ENCODE assay signal across 10 cellular contexts in genomic region chrY:7275751-7276150, GRCh38.
DNase-seq lines count a peak whose midpoint lies in the region; ATAC-seq, FAIRE-seq and TF ChIP-seq lines count a peak whose summit lies in the region.
"Had no signal": no experiment of that assay in that cellular context is flagged by ENCODE, and none has a peak within 500 bp of the region (broad histone marks: within the 10 kb centered on the region; RNA-seq: fewer than 3 reads in every experiment).

No MANE protein-coding gene starts in this region.

- H3K27ac Mint-ChIP-seq in stimulated activated memory B cell treated with anti-CD40 and anti-IgM and Interleukin-4, amounts not matched to agents 10 μg/mL and 1 μg/mL and 100 μg/mL, for 72 hours: peak overlapping the region; percentile 75

- no peak for TF ChIP-seq CTCF in endothelial cell of umbilical vein (IDR thresholded peaks at IDR 0.05; ENCODE audit: extremely low read depth in 1 of 2, insufficient read depth in 1 of 2, low read depth in 1 of 2, low read length in 2 of 2)

- no peak for TF ChIP-seq POLR2A in endothelial cell of umbilical vein (IDR thresholded peaks at IDR 0.05; ENCODE audit: low read depth, low read length)

- no peak for ATAC-seq in stimulated activated memory B cell treated with anti-CD40 and anti-IgM and Interleukin-4, amounts not matched to agents 10 μg/mL and 1 μg/mL and 100 μg/mL, for 72 hours
- ATAC-seq in GM21360 (IDR thresholded peaks at IDR 0.05; ENCODE audit: unreplicated experiment) (no peak), HG03095 (IDR thresholded peaks at IDR 0.05; ENCODE audit: unreplicated experiment) (no peak)

- H3K27me3 ChIP-seq in SJSA1 (replicated peaks) (no peaks in the 10 kb centered on the region), endothelial cell of umbilical vein (ENCODE audit: control insufficient read depth in 2 of 2, insufficient read depth in 2 of 2, low read length in 2 of 2) (no peaks in the 10 kb centered on the region)

- H4K20me1 ChIP-seq in endothelial cell of umbilical vein (replicated peaks; ENCODE audit: control insufficient read depth, extremely low read depth, insufficient read depth, low read length): no peaks in the 10 kb centered on the region

- H3K9me1 ChIP-seq in endothelial cell of umbilical vein (replicated peaks; ENCODE audit: control insufficient read depth, extremely low read depth, insufficient read depth, low read length): no peaks in the 10 kb centered on the region

- H3K4me3 Mint-ChIP-seq in stimulated activated memory B cell treated with anti-CD40 and anti-IgM and Interleukin-4, amounts not matched to agents 10 μg/mL and 1 μg/mL and 100 μg/mL, for 72 hours: peak overlapping the region; percentile 91

- CTCF ChIA-PET in endothelial cell of umbilical vein (lab: Charles Lee): no interaction called here

- DNase-seq in activated effector memory CD4-positive, alpha-beta T cell treated with anti-CD3 and anti-CD28 coated beads, Interleukin-2, amount 50 U/mL, for 16 hours: peak; percentile 65
- no peak for DNase-seq in activated effector memory CD4-positive, alpha-beta T cell treated with Interleukin-2 at 50 U/mL for 16 hours
- no peak for DNase-seq in SJSA1 (ENCODE audit: low read depth in 1 of 2, low spot score in 2 of 2)
- peak; percentile 4 for DNase-seq in endothelial cell of umbilical vein (ENCODE audit: low read depth, low spot score)
- DNase-seq in COLO668 (lab: John Stamatoyannopoulos, UW; ENCODE audit: unreplicated experiment): no peak
- DNase-seq: Kasumi-1, retina had no signal

- peaks cover 8% of the 10 kb centered on the region for H3K36me3 ChIP-seq in SJSA1
- H3K36me3 ChIP-seq in endothelial cell of umbilical vein (ENCODE audit: control insufficient read depth in 2 of 2, extremely low read depth in 1 of 2, insufficient read depth in 2 of 2, low read length in 2 of 2): no peaks in the 10 kb centered on the region

- POLR2A ChIA-PET in endothelial cell of umbilical vein (lab: Charles Lee): no interaction called here

- peaks cover 25% of the 10 kb centered on the region for H3K4me1 Mint-ChIP-seq in stimulated activated memory B cell treated with anti-CD40 and anti-IgM and Interleukin-4, amounts not matched to agents 10 μg/mL and 1 μg/mL and 100 μg/mL, for 72 hours

- intact Hi-C loops in endothelial cell of umbilical vein (cut with micrococcal nuclease): no loop called here

- peak overlapping the region; percentile 79 for H3K4me2 ChIP-seq in endothelial cell of umbilical vein (ENCODE audit: insufficient read depth, low read length)

- H3K27ac ChIP-seq in SJSA1 (no peak overlapping the region; the same call in 1 of the 2 replicates), endothelial cell of umbilical vein (ENCODE audit: insufficient read depth, low read depth, low read length) (peak overlapping the region; percentile 75)

- no peaks in the 10 kb centered on the region for H3K36me3 Mint-ChIP-seq in stimulated activated memory B cell treated with anti-CD40 and anti-IgM and Interleukin-4, amounts not matched to agents 10 μg/mL and 1 μg/mL and 100 μg/mL, for 72 hours

- no peak overlapping the region for H2AFZ ChIP-seq in endothelial cell of umbilical vein (ENCODE audit: low read depth, low read length)

- BruUV-seq in endothelial cell of umbilical vein (replicated peaks; lab: Mats Ljungman, UMichigan): no TSS peak

- no peaks in the 10 kb centered on the region for H3K27me3 Mint-ChIP-seq in stimulated activated memory B cell treated with anti-CD40 and anti-IgM and Interleukin-4, amounts not matched to agents 10 μg/mL and 1 μg/mL and 100 μg/mL, for 72 hours

- H3K4me1 ChIP-seq in SJSA1 (replicated peaks) (peaks cover 20% of the 10 kb centered on the region), endothelial cell of umbilical vein (ENCODE audit: control insufficient read depth, extremely low read depth, insufficient read depth, low read length) (peaks cover 22% of the 10 kb centered on the region)

- H3K4me3 ChIP-seq in SJSA1: peak overlapping the region; percentile 86
- peak overlapping the region; percentile 77 to 82 (median 78) for H3K4me3 ChIP-seq in endothelial cell of umbilical vein (replicated peaks in 1 of 3; ENCODE audit: insufficient read depth in 1 of 3, low read depth in 1 of 3, low read length in 3 of 3)

- H3K9me3 ChIP-seq in SJSA1 (replicated peaks): no peaks in the 10 kb centered on the region
- H3K9me3 ChIP-seq in endothelial cell of umbilical vein (replicated peaks; ENCODE audit: control insufficient read depth, insufficient read depth, low read length): no peaks in the 10 kb centered on the region

- dilution Hi-C loops in endothelial cell of umbilical vein (cut with MboI; ENCODE audit: extremely low pct_ligation_motif_present, low sequenced_read_pairs): no loop called here

- peaks cover 67% of the 10 kb centered on the region for H3K79me2 ChIP-seq in endothelial cell of umbilical vein (ENCODE audit: control insufficient read depth, insufficient read depth, low read length)

- no peak for FAIRE-seq in endothelial cell of umbilical vein (lab: Jason Lieb, UNC)

- H3K9ac ChIP-seq in endothelial cell of umbilical vein (replicated peaks; ENCODE audit: extremely low read depth, insufficient read depth, low read length): peak overlapping the region; percentile 71

- no peaks in the 10 kb centered on the region for H3K9me3 Mint-ChIP-seq in stimulated activated memory B cell treated with anti-CD40 and anti-IgM and Interleukin-4, amounts not matched to agents 10 μg/mL and 1 μg/mL and 100 μg/mL, for 72 hours

TF ChIP-seq in endothelial cell of umbilical vein, 7 proteins besides CTCF, POLR2A, EP300 and RAD21:
- TF ChIP-seq EZH2 (IDR thresholded peaks at IDR 0.05; ENCODE audit: borderline replicate concordance, low read depth, low read length, severe bottlenecking): no peak
- no peak for TF ChIP-seq FOS (IDR thresholded peaks at IDR 0.05; ENCODE audit: borderline replicate concordance, insufficient read depth, low read length)
TF ChIP-seq in endothelial cell of umbilical vein: peak in this region for 0.

Comparison
In these comparisons a context has a peak if more than half of its experiments do, and no peak if none do; other contexts are left out.
1. DNase-seq: peak in activated effector memory CD4-positive, alpha-beta T cell treated with anti-CD3 and anti-CD28 coated beads, Interleukin-2, amount 50 U/mL, for 16 hours (single experiment) and endothelial cell of umbilical vein (single experiment); none in activated effector memory CD4-positive, alpha-beta T cell treated with Interleukin-2 at 50 U/mL for 16 hours (single experiment), SJSA1 (0 of 2) and COLO668 (single experiment).